23 cellular contexts compared by ENCODE assay signal in genomic region chr16:47567321-47567720, GRCh38.
DNase-seq lines count a peak whose midpoint lies in the region; ATAC-seq lines count a peak whose summit lies in the region.
"Had no signal": no experiment of that assay in that cellular context is flagged by ENCODE, and none has a peak within 500 bp of the region (broad histone marks: within the 10 kb centered on the region; RNA-seq: fewer than 3 reads in every experiment).

No MANE protein-coding gene starts in this region.

- H3K4me1 ChIP-seq in BLaER1 treated with 17β-estradiol and CSF1 and Interleukin-3, amounts not matched to agents 10 nM and 100 nM: peaks cover 26 to 79% (median 55%) of the 10 kb centered on the region in 10 experiments
- peaks cover 45% of the 10 kb centered on the region for H3K4me1 ChIP-seq in CD8-positive, alpha-beta memory T cell (ENCODE audit: insufficient read depth, low read length)

- peaks cover 0 to 9% (median 4%) of the 10 kb centered on the region in 5 donors for H3K9me3 Mint-ChIP-seq in CD8-positive, alpha-beta memory T cell
- peaks cover 6% of the 10 kb centered on the region for H3K9me3 Mint-ChIP-seq in central memory CD8-positive, alpha-beta T cell

- H3K4me3 Mint-ChIP-seq in CD8-positive, alpha-beta memory T cell: peak overlapping the region in 4 of 7 donors; percentile 13 to 32 (median 18)
- peak overlapping the region; percentile 60 for H3K4me3 Mint-ChIP-seq in central memory CD8-positive, alpha-beta T cell
- H3K4me3 Mint-ChIP-seq: nephron had no signal

- no peak for DNase-seq in CD8-positive, alpha-beta memory T cell
- DNase-seq in NOMO-1 treated with DMSO at 0.1 percent for 48 hours (lab: John Stamatoyannopoulos, UW; ENCODE audit: unreplicated experiment) (peak; percentile 15), cerebellar cortex (ENCODE audit: low spot score) (no peak)
- no peak for DNase-seq in central memory CD8-positive, alpha-beta T cell (ENCODE audit: low spot score in 2 of 2)
- DNase-seq: activated CD4-positive, alpha-beta T cell treated with anti-CD3 and anti-CD28 coated beads for 1 hour; activated CD8-positive, alpha-beta T cell treated with anti-CD3 and anti-CD28 coated beads, Interleukin-2, amount 10 ng/mL, durations not matched to agents 7 days and 5 days; activated effector memory CD4-positive, alpha-beta T cell treated with anti-CD3 and anti-CD28 coated beads, Interleukin-2, amount 50 U/mL, for 16 hours; activated T-cell treated with anti-CD3 and anti-CD28 coated beads for 4 hours; C1 segment of cervical spinal cord; dermis blood vessel endothelial cell; HCEC 1CT; NCI-H1048; NCI-H1694 treated with DMSO at 0.1 percent for 48 hours; NCI-H524 treated with DMSO at 0.1 percent for 48 hours; stimulated activated CD4-positive, alpha-beta T cell treated with anti-CD3 and anti-CD28 coated beads, Interleukin-15, amount 100 ng/mL, for 24 hours; T-helper 1 cell had no signal

- peak overlapping the region in 10 of 11 experiments; percentile 82 to 93 (median 88); a peak in 18 of 22 replicates for H3K27ac ChIP-seq in BLaER1 treated with 17β-estradiol and CSF1 and Interleukin-3, amounts not matched to agents 10 nM and 100 nM
- H3K27ac ChIP-seq in CD8-positive, alpha-beta memory T cell (ENCODE audit: low read depth, low read length): no peak overlapping the region
- H3K27ac ChIP-seq: SJSA1 had no signal

- H3K4me3 ChIP-seq in BLaER1 treated with 17β-estradiol and CSF1 and Interleukin-3, amounts not matched to agents 10 nM and 100 nM: no peak overlapping the region
- no peak overlapping the region for H3K4me3 ChIP-seq in CD8-positive, alpha-beta memory T cell (ENCODE audit: low read length)
- H3K4me3 ChIP-seq: SJSA1 had no signal

- CTCF ChIA-PET in CD8-positive, alpha-beta memory T cell (lab: Charles Lee): no interaction called here

- peak overlapping the region in 6 of 8 donors; percentile 27 to 95 (median 71) for H3K27ac Mint-ChIP-seq in CD8-positive, alpha-beta memory T cell
- H3K27ac Mint-ChIP-seq in central memory CD8-positive, alpha-beta T cell (ENCODE audit: low read depth): no peak overlapping the region
- H3K27ac Mint-ChIP-seq: nephron had no signal

- peaks cover 11 to 54% (median 31%) of the 10 kb centered on the region in 11 experiments; a peak in 21 of 22 replicates for H3K36me3 ChIP-seq in BLaER1 treated with 17β-estradiol and CSF1 and Interleukin-3, amounts not matched to agents 10 nM and 100 nM
- H3K36me3 ChIP-seq in CD8-positive, alpha-beta memory T cell (ENCODE audit: insufficient read depth, low read length): no peaks in the 10 kb centered on the region
- H3K36me3 ChIP-seq: SJSA1 had no signal

- POLR2A ChIA-PET in CD8-positive, alpha-beta memory T cell (lab: Charles Lee): no interaction called here

- no peaks in the 10 kb centered on the region for H3K27me3 Mint-ChIP-seq in CD8-positive, alpha-beta memory T cell
- H3K27me3 Mint-ChIP-seq in central memory CD8-positive, alpha-beta T cell: no peaks in the 10 kb centered on the region

- H3K36me3 Mint-ChIP-seq in CD8-positive, alpha-beta memory T cell: peaks cover 22 to 48% (median 30%) of the 10 kb centered on the region in 3 donors
- peaks cover 8% of the 10 kb centered on the region for H3K36me3 Mint-ChIP-seq in central memory CD8-positive, alpha-beta T cell (ENCODE audit: insufficient read depth)

- H4K20me1 ChIP-seq in BLaER1 treated with 17β-estradiol and CSF1 and Interleukin-3, amounts not matched to agents 10 nM and 100 nM: no peaks in the 10 kb centered on the region; a peak in 1 of 22 replicates

- peaks cover 4 to 65% (median 27%) of the 10 kb centered on the region in 11 experiments; a peak in 19 of 22 replicates for H3K9me3 ChIP-seq in BLaER1 treated with 17β-estradiol and CSF1 and Interleukin-3, amounts not matched to agents 10 nM and 100 nM (replicated peaks in 1 of 11)
- no peaks in the 10 kb centered on the region for H3K9me3 ChIP-seq in CD8-positive, alpha-beta memory T cell (ENCODE audit: low read length)
- H3K9me3 ChIP-seq: SJSA1 had no signal

- no peak overlapping the region for H3K9ac ChIP-seq in BLaER1 treated with 17β-estradiol and CSF1 and Interleukin-3, amounts not matched to agents 10 nM and 100 nM

- no peak for ATAC-seq in central memory CD8-positive, alpha-beta T cell (replicated peaks; ENCODE audit: extremely low read depth, poor library complexity, severe bottlenecking)
- ATAC-seq in GM19463 (IDR thresholded peaks at IDR 0.05; ENCODE audit: unreplicated experiment): no peak
- no peak for ATAC-seq in HG03045 (IDR thresholded peaks at IDR 0.05; ENCODE audit: unreplicated experiment)
- no peak for ATAC-seq in HG03175 (IDR thresholded peaks at IDR 0.05; ENCODE audit: unreplicated experiment)
- ATAC-seq: activated CD8-positive, alpha-beta T cell treated with anti-CD3 and anti-CD28 coated beads, Interleukin-2, amount 10 ng/mL, durations not matched to agents 7 days and 5 days; left lobe of liver had no signal

- H3K4me2 ChIP-seq in BLaER1 treated with 17β-estradiol and CSF1 and Interleukin-3, amounts not matched to agents 10 nM and 100 nM: peak overlapping the region in 8 of 11 experiments; percentile 73 to 90 (median 82); a peak in 13 of 22 replicates

- H3K4me1 Mint-ChIP-seq in CD8-positive, alpha-beta memory T cell: peaks cover 71 to 90% (median 84%) of the 10 kb centered on the region in 3 donors
- peaks cover 75% of the 10 kb centered on the region for H3K4me1 Mint-ChIP-seq in central memory CD8-positive, alpha-beta T cell
- H3K4me1 Mint-ChIP-seq: nephron had no signal

- no peaks in the 10 kb centered on the region for H3K27me3 ChIP-seq in BLaER1 treated with 17β-estradiol and CSF1 and Interleukin-3, amounts not matched to agents 10 nM and 100 nM
- no peaks in the 10 kb centered on the region for H3K27me3 ChIP-seq in CD8-positive, alpha-beta memory T cell (ENCODE audit: insufficient read depth, low read length, poor library complexity, severe bottlenecking)
- H3K27me3 ChIP-seq: SJSA1 had no signal
